In the genomic region with DNA sequence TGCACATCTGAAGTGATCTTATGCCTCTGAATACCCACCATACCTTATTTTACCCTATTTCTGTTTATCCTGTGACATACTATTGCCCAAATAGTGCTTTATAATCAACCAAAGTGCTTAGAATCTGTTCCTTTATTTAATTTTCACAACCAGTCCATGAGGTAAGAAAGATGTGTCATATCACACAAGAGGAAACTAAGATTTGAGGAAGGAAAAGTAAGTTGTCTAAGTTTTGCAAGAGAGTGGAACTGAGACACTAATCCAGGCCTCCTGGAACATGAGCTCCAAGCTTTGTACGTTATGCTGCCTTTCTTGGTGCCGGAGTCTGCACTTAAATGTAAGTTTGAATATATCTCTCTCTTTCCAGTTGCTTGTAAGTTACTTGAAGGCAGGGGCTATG, we compare ENCODE assay signal across 15 cellular contexts. TPM values are rescaled to one million over a fixed set of nuclear protein-coding genes. Genes with fewer than 3 reads are reported as not detected.
DNase-seq lines count a peak whose midpoint lies in the region; TF ChIP-seq lines count a peak whose summit lies in the region.
"Had no signal": no experiment of that assay in that cellular context is flagged by ENCODE, and none has a peak within 500 bp of the region (broad histone marks: within the 10 kb centered on the region; RNA-seq: fewer than 3 reads in every experiment).

No MANE protein-coding gene starts in this region.

- H3K4me1 ChIP-seq in Karpas-422 (ENCODE audit: low read length) (peaks cover 36% of the 10 kb centered on the region), mononuclear cell (ENCODE audit: insufficient read depth, low read length) (peaks cover 60% of the 10 kb centered on the region)

- no peaks in the 10 kb centered on the region for H3K27me3 Mint-ChIP-seq in brain

- H3K9me3 ChIP-seq in Karpas-422 (ENCODE audit: low read length), result no peaks in the 10 kb centered on the region
- H3K9me3 ChIP-seq in mononuclear cell (ENCODE audit: low read depth, low read length), result no peaks in the 10 kb centered on the region
- H3K9me3 ChIP-seq: esophagus muscularis mucosa, uterus had no signal

- H3K4me2 ChIP-seq in Karpas-422 (ENCODE audit: low read depth, low read length, poor library complexity, severe bottlenecking), result peak overlapping the region; percentile 8
- H3K4me2 ChIP-seq: GM23338 had no signal

- H3K79me2 ChIP-seq in Karpas-422 (ENCODE audit: low read length), result peaks cover 87% of the 10 kb centered on the region

- H3K27ac ChIP-seq in Karpas-422 (ENCODE audit: low read length) (peak overlapping the region; percentile 37; the same call in 1 of the 2 replicates), dorsolateral prefrontal cortex (peak overlapping the region in 20 of 59 donors; percentile 3 to 72 (median 30))
- H3K27ac ChIP-seq: uterus had no signal

- H3K27ac Mint-ChIP-seq in brain, result peak overlapping the region in 3 of 5 experiments; percentile 6 to 83 (median 23)
- H3K27ac Mint-ChIP-seq: GM23338 had no signal

- H3K9me3 Mint-ChIP-seq in brain, result no peaks in the 10 kb centered on the region
- H3K9me3 Mint-ChIP-seq: GM23338 had no signal

- peaks cover 2% of the 10 kb centered on the region; the same call in 1 of the 2 replicates for H3K36me3 ChIP-seq in Karpas-422 (ENCODE audit: insufficient read depth, low read length)
- H3K36me3 ChIP-seq: uterus had no signal

- H3K9me2 ChIP-seq in Karpas-422 (replicated peaks; ENCODE audit: insufficient read depth, low read length), result no peaks in the 10 kb centered on the region

- no peak overlapping the region for H2AFZ ChIP-seq in Karpas-422 (ENCODE audit: low read length)
- H2AFZ ChIP-seq: GM23338 had no signal

- H3K4me3 ChIP-seq in Karpas-422 (ENCODE audit: low read length), result no peak overlapping the region
- peak overlapping the region; percentile 0 for H3K4me3 ChIP-seq in mononuclear cell (ENCODE audit: low read length)
- peak overlapping the region in 1 of 59 donors; percentile 6 for H3K4me3 ChIP-seq in dorsolateral prefrontal cortex
- H3K4me3 ChIP-seq: esophagus muscularis mucosa, GM23338, uterus had no signal

- peaks cover 22% of the 10 kb centered on the region for H3K36me3 Mint-ChIP-seq in brain

- H4K20me1 ChIP-seq in Karpas-422 (ENCODE audit: insufficient read depth, low read depth, low read length), result peaks cover 9% of the 10 kb centered on the region

- H3K9ac ChIP-seq in Karpas-422 (ENCODE audit: low read length), result no peak overlapping the region

- no peak overlapping the region for H3K4me3 Mint-ChIP-seq in brain
- H3K4me3 Mint-ChIP-seq: GM23338 had no signal

- DNase-seq in Ammon's horn (ENCODE audit: low spot score) (peak; percentile 34), Karpas-422 (peak; percentile 64), hypothalamus (lab: John Stamatoyannopoulos, UW) (no peak), NCI-H748 (lab: John Stamatoyannopoulos, UW; ENCODE audit: unreplicated experiment) (no peak), dorsolateral prefrontal cortex (no peak), NCI-H524 treated with DMSO at 0.1 percent for 48 hours (lab: John Stamatoyannopoulos, UW) (no peak)
- DNase-seq: GDM1, kidney, NCI-H1694 treated with DMSO at 0.1 percent for 48 hours, T-helper 2 cell, uterus had no signal

- no peak for TF ChIP-seq CTCF in brain (conservative IDR thresholded peaks at IDR 0.05)
- TF ChIP-seq CTCF in dorsolateral prefrontal cortex (IDR thresholded peaks at IDR 0.05 in 54 of 56, conservative IDR thresholded peaks at IDR 0.05 in 2 of 56; ENCODE audit: low read depth in 1 of 56, partially characterized antibody in 56 of 56), result no peak

- intact Hi-C loops in dorsolateral prefrontal cortex (cut with DNase I), result no loop called here

- H3K27me3 ChIP-seq in Karpas-422 (ENCODE audit: low read length) (no peaks in the 10 kb centered on the region), mononuclear cell (ENCODE audit: insufficient read depth, low read length) (no peaks in the 10 kb centered on the region), dorsolateral prefrontal cortex (no peaks in the 10 kb centered on the region)
- H3K27me3 ChIP-seq: esophagus muscularis mucosa, uterus had no signal

- H3K4me1 Mint-ChIP-seq in brain, result peaks cover 44% of the 10 kb centered on the region
- H3K4me1 Mint-ChIP-seq: GM23338 had no signal

RNA-seq across cellular contexts. Expression of a gene that starts 17.2 kb away (rescaled TPM):
- total RNA-seq in Karpas-422 (2014; rRNA removed; shearing (Covaris generic); ENCODE audit: low replicate concordance), result 44.9 and 56.3 TPM in 2 replicates
- polyA plus RNA-seq in brain (ENCODE audit: insufficient read depth, low read depth, low replicate concordance), result 44.3 TPM
- total RNA-seq in mononuclear cell (72.1 TPM), dorsolateral prefrontal cortex (10 to 100 TPM; 50.2 to 81.2 (median 66.4) TPM)

RNA-seq across cellular contexts. Expression of a gene that starts 31.6 kb away (rescaled TPM):
- 48.2 and 62.8 TPM in 2 replicates for total RNA-seq in Karpas-422 (2014; rRNA removed; shearing (Covaris generic); ENCODE audit: low replicate concordance)
- polyA plus RNA-seq in brain (ENCODE audit: insufficient read depth, low read depth, low replicate concordance), result 20.9 TPM
- 72.2 TPM for total RNA-seq in mononuclear cell
- total RNA-seq in dorsolateral prefrontal cortex, result 10 to 100 TPM; 31.8 to 57.6 (median 42.1) TPM

RNA-seq across cellular contexts. Expression of a gene that starts 38.1 kb away (rescaled TPM):
- 6.1 and 11.1 TPM in 2 replicates for total RNA-seq in Karpas-422 (2014; rRNA removed; shearing (Covaris generic); ENCODE audit: low replicate concordance)
- 13.2 TPM for polyA plus RNA-seq in brain (ENCODE audit: insufficient read depth, low read depth, low replicate concordance)
- 1.2 TPM for total RNA-seq in mononuclear cell
- 1 to 10 TPM in 6 of 120 experiments, under 1 TPM in 37, not detected in 77; 0.23 to 1.5 (median 0.50) TPM for total RNA-seq in dorsolateral prefrontal cortex

Comparison
In these comparisons a context has a peak if more than half of its experiments do, and no peak if none do; other contexts are left out.
1. DNase-seq: peak in Ammon's horn (single experiment) and Karpas-422 (single experiment); none in hypothalamus (0 of 51), NCI-H748 (single experiment), dorsolateral prefrontal cortex (0 of 10) and NCI-H524 treated with DMSO at 0.1 percent for 48 hours (single experiment).